In genomic region chr22:21045585-21046294, GRCh38 we compare ENCODE assay signal across 1 cellular context.
TF ChIP-seq lines count a peak whose summit lies in the region.

Gene LRRC74B, plus strand, starts transcription at chr22:21045946. Its CDS starts 41 bp downstream, at chr22:21045987.

TF ChIP-seq in HepG2, 621 proteins besides CTCF, POLR2A, EP300 and RAD21 (continued from another document):
- TF ChIP-seq GRHL1 (CRISPR knock-in tag; conservative IDR thresholded peaks at IDR 0.05), result no peak
- no peak for TF ChIP-seq THAP11 (CRISPR knock-in tag; IDR thresholded peaks at IDR 0.05)
- TF ChIP-seq CREB1 (IDR thresholded peaks at IDR 0.05), result 0 out of 2 replicates have a peak, but pooled peaks have one; percentile 11
- no peak for TF ChIP-seq CREB1 (CRISPR knock-in tag; IDR thresholded peaks at IDR 0.05)
- TF ChIP-seq SSRP1 (CRISPR knock-in tag; IDR thresholded peaks at IDR 0.05), result no peak
- TF ChIP-seq STAT6 (CRISPR knock-in tag; IDR thresholded peaks at IDR 0.05; ENCODE audit: borderline replicate concordance), result no peak
